16 cellular contexts compared by ENCODE assay signal in genomic region chr9:97769208-97769607, GRCh38.
"Had no signal": no experiment of that assay in that cellular context is flagged by ENCODE, and none has a peak within 500 bp of the region (broad histone marks: within the 10 kb centered on the region; RNA-seq: fewer than 3 reads in every experiment).

No MANE protein-coding gene starts in this region.

- H3K27ac ChIP-seq: body of pancreas, foreskin keratinocyte, left lung, sigmoid colon, testis, upper lobe of left lung had no signal

- H3K4me3 ChIP-seq: body of pancreas, left lung, sigmoid colon, testis, upper lobe of left lung had no signal

- H3K27me3 ChIP-seq: body of pancreas, foreskin keratinocyte, testis, upper lobe of left lung had no signal

- ATAC-seq: activated T-cell treated with anti-CD3 and anti-CD28 coated beads, Interleukin-2, amount 50 U/mL, for 72 hours; body of pancreas; foreskin keratinocyte; left lung; T-helper 17 cell had no signal

- DNase-seq: activated CD4-positive, alpha-beta memory T cell treated with anti-CD3 and anti-CD28 coated beads for 36 hours; activated CD4-positive, alpha-beta T cell treated with anti-CD3 and anti-CD28 coated beads for 48 hours; activated effector memory CD4-positive, alpha-beta T cell treated with Interleukin-2 at 50 U/mL for 16 hours; activated naive CD4-positive, alpha-beta T cell treated with anti-CD3 and anti-CD28 coated beads for 36 hours; activated T-cell treated with anti-CD3 and anti-CD28 coated beads, Interleukin-2, amount 50 U/mL, for 72 hours; body of pancreas; kidney glomerular epithelial cell; left lung; nucleus accumbens; sigmoid colon; stimulated activated CD4-positive, alpha-beta T cell treated with anti-CD3 and anti-CD28 coated beads, Interleukin-4, amount 100 ng/mL, for 1 hour; stimulated activated naive CD4-positive, alpha-beta T cell; T-helper 17 cell; testis; upper lobe of left lung had no signal

- H3K4me1 ChIP-seq: body of pancreas, left lung, sigmoid colon, testis, upper lobe of left lung had no signal

- H3K36me3 ChIP-seq: left lung, sigmoid colon, upper lobe of left lung had no signal

- H3K9me3 ChIP-seq: body of pancreas, left lung, sigmoid colon, testis, upper lobe of left lung had no signal
